Comparison of ENCODE assay signal across 8 cellular contexts in genomic region chr15:77966540-77967290, GRCh38.
A peak's percentile ranks its signal among the peaks of the same experiment; 100 is the strongest.
DNase-seq lines count a peak whose midpoint lies in the region; TF ChIP-seq lines count a peak whose summit lies in the region.

No MANE protein-coding gene starts in this region.

- no peak for DNase-seq in AG09309 (ENCODE audit: low read depth)
- DNase-seq in GM13976 (ENCODE audit: low spot score): peak; percentile 69
- DNase-seq in OCI-M1 (lab: John Stamatoyannopoulos, UW): peak; percentile 15
- DNase-seq in activated gamma-delta T cell treated with anti-CD3 and anti-CD28 coated beads, Interleukin-2, amount 50 U/mL, for 16 hours (ENCODE audit: low read depth): peak; percentile 39
- DNase-seq in globus pallidus (ENCODE audit: low spot score): peak; percentile 59
- peak in 9 of 10 donors; percentile 50 to 94 (median 70) for DNase-seq in posterior cingulate gyrus
- no peak for DNase-seq in islet precursor cell
- no peak for DNase-seq in mesenteric fat pad (ENCODE audit: low spot score)

- TF ChIP-seq CTCF in AG09309 (IDR thresholded peaks at IDR 0.05; ENCODE audit: control insufficient read depth, insufficient read depth, low read depth, low read length, missing control alignments) (peak; percentile 81), GM13976 (IDR thresholded peaks at IDR 0.05; ENCODE audit: borderline replicate concordance, control extremely low read depth, extremely low read depth, insufficient read depth, missing control alignments) (peak; percentile 59)

- no peak overlapping the region for H3K4me3 ChIP-seq in AG09309 (ENCODE audit: control insufficient read depth, low read depth, low read length)

- in situ Hi-C loops in GM13976 (cut with MboI; ENCODE audit: low sequenced_read_pairs, unreplicated experiment): loop anchor here (25.0 kb wide), 1 partner anchor 271 kb away; the partner anchor contains the start of gene ACSBG1

- intact Hi-C loops in posterior cingulate gyrus (cut with DNase I): loop anchor here (1.0 to 5.0 kb wide), 2 partner anchors 36 to 142 kb away; no protein-coding TSS in a partner anchor

Comparison
In these comparisons a context has a peak if more than half of its experiments do, and no peak if none do; other contexts are left out.
1. DNase-seq: peak in GM13976 (single experiment), OCI-M1 (single experiment), activated gamma-delta T cell treated with anti-CD3 and anti-CD28 coated beads, Interleukin-2, amount 50 U/mL, for 16 hours (single experiment), globus pallidus (single experiment) and posterior cingulate gyrus (9 of 10); none in AG09309 (single experiment), islet precursor cell (single experiment) and mesenteric fat pad (single experiment).